ENCODE assay signal across 8 cellular contexts in genomic region chr7:95478139-95479037, GRCh38. TPM values are rescaled to one million over a fixed set of nuclear protein-coding genes. Genes with fewer than 3 reads are reported as not detected.
DNase-seq lines count a peak whose midpoint lies in the region; ATAC-seq and TF ChIP-seq lines count a peak whose summit lies in the region.

No MANE protein-coding gene starts in this region.

- no peak overlapping the region for H3K27ac ChIP-seq in AG04450 (ENCODE audit: low read depth, low read length)
- no peak overlapping the region for H3K27ac ChIP-seq in left lung

- intact Hi-C loops in left lung (cut with DNase I) = loop anchor here in 1 of 2 donors (10.0 kb wide), 1 partner anchor 1024 kb away; no protein-coding TSS in a partner anchor

- H3K4me1 ChIP-seq in left lung = peaks cover 0 to 9% of the 10 kb centered on the region in 2 donors

- POLR2A ChIA-PET in AG04450 (lab: Yijun Ruan, JAX) = no interaction called here

- CTCF ChIA-PET in AG04450 (lab: Charles Lee) = interaction anchor here (0.6 to 5.3 kb wide), 15 partner anchors 8 to 1380 kb away, joined by 3 to 80 read pairs (median 9); partner anchors contain the start of gene ASB4

- ATAC-seq in left lung (peak; percentile 86), HG02884 (IDR thresholded peaks at IDR 0.05; ENCODE audit: unreplicated experiment) (no peak)
- no peak for ATAC-seq in stimulated activated naive CD8-positive, alpha-beta T cell treated with anti-CD3 and anti-CD28 coated beads, Interleukin-15, Interleukin-2, amounts not matched to agents 100 U/mL and 50 U/mL, for 24 hours

- peak; percentile 47 for TF ChIP-seq CTCF in AG04450 (IDR thresholded peaks at IDR 0.05; ENCODE audit: low read depth, low read length)
- peak; percentile 26 for TF ChIP-seq CTCF in LNCaP clone FGC (IDR thresholded peaks at IDR 0.05; ENCODE audit: control insufficient read depth, extremely low read depth, insufficient read depth)
- peak; percentile 16 to 20 for TF ChIP-seq CTCF in left lung (IDR thresholded peaks at IDR 0.05)

- H3K27me3 ChIP-seq in AG04450 (ENCODE audit: control insufficient read depth, insufficient read depth, low read length) (no peaks in the 10 kb centered on the region), left lung (no peaks in the 10 kb centered on the region)

- H3K36me3 ChIP-seq in left lung = no peaks in the 10 kb centered on the region

- no peaks in the 10 kb centered on the region for H3K9me3 ChIP-seq in AG04450 (ENCODE audit: control insufficient read depth, insufficient read depth, low read length)
- H3K9me3 ChIP-seq in left lung = no peaks in the 10 kb centered on the region

- no peak overlapping the region for H3K4me3 ChIP-seq in AG04450 (ENCODE audit: low read depth, low read length)
- no peak overlapping the region for H3K4me3 ChIP-seq in LNCaP clone FGC (ENCODE audit: low read depth, low read length)
- no peak overlapping the region for H3K4me3 ChIP-seq in left lung

- DNase-seq in AG04450 (ENCODE audit: low read depth, low spot score) = no peak
- no peak for DNase-seq in LNCaP clone FGC (ENCODE audit: low read depth)
- peak; percentile 82 for DNase-seq in astrocyte of the hippocampus (ENCODE audit: low read depth, low spot score)
- no peak for DNase-seq in left lung
- DNase-seq in SIG-M5 treated with dmso at 0.1 percent for 504 hours (lab: John Stamatoyannopoulos, UW; ENCODE audit: unreplicated experiment) = no peak
- DNase-seq in cerebellum (ENCODE audit: low spot score) = no peak
- DNase-seq in stimulated activated naive CD8-positive, alpha-beta T cell treated with anti-CD3 and anti-CD28 coated beads, Interleukin-15, Interleukin-2, amounts not matched to agents 100 U/mL and 50 U/mL, for 24 hours = no peak

RNA-seq across cellular contexts. Expression of gene ASB4, which starts 7.4 kb away (rescaled TPM):
- polyA plus RNA-seq in AG04450 (2011; rRNA removed) = 0.06 TPM in 1 of 2 replicates, not detected in the other
- polyA minus RNA-seq in AG04450 (2011; rRNA and poly(A)+ RNA removed) = not detected in 2 replicates
- total RNA-seq in left lung = under 1 TPM; 0.10 to 0.29 TPM
- 0.09 TPM for total RNA-seq in cerebellum

RNA-seq across cellular contexts. Expression of gene PON2, which starts 43.6 kb away (rescaled TPM):
- polyA plus RNA-seq in AG04450 (2011; rRNA removed) = 86.2 and 110 TPM in 2 replicates
- 13.6 and 23.8 TPM in 2 replicates for polyA minus RNA-seq in AG04450 (2011; rRNA and poly(A)+ RNA removed)
- total RNA-seq in left lung = 100 to 1,000 TPM; 192 to 277 TPM
- total RNA-seq in cerebellum = 75.6 TPM
